Comparison of ENCODE assay signal across 23 cellular contexts in the genomic region with DNA sequence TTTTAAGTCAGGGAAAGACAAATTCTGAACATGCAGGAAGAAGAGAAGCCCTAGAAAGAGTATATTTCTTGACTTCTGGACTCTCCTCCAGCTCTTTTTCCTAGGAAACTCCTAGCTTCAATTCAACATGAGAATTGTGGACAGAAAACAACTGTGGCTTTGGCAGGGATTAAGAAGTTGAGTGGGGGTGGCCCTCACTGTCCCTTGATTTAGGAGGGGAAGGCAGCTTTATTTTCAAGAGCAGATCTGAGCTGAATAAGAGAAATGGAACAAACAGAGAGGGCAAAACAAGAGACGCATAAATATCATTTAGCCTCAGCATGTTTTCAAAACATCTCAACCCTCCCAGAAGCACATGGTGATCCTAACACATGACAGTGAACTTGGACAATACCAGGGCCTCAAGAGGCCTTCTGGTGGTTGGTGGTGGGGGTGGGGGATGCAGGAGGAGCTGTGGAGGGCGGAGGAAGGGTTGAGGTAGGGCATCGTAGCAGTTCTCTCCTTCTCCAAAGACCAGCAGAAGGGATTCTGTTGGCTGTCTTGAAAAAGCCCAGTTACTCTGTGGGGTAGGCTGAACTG. TPM values are rescaled to one million over a fixed set of nuclear protein-coding genes. Genes with fewer than 3 reads are reported as not detected.
DNase-seq lines count a peak whose midpoint lies in the region; ATAC-seq and TF ChIP-seq lines count a peak whose summit lies in the region.
"Had no signal": no experiment of that assay in that cellular context is flagged by ENCODE, and none has a peak within 500 bp of the region (broad histone marks: within the 10 kb centered on the region; RNA-seq: fewer than 3 reads in every experiment).

No MANE protein-coding gene starts in this region.

- H3K4me1 Mint-ChIP-seq in activated CD4-positive, alpha-beta T cell treated with anti-CD3 and anti-CD28 coated beads for 36 hours = peaks cover 71% of the 10 kb centered on the region
- H3K4me1 Mint-ChIP-seq in GM23338 (peaks cover 15% of the 10 kb centered on the region), endodermal cell (peaks cover 12% of the 10 kb centered on the region), osteocyte (ENCODE audit: unreplicated experiment) (no peaks in the 10 kb centered on the region)

- H3K36me3 ChIP-seq in GM23338 (ENCODE audit: insufficient read depth) (no peaks in the 10 kb centered on the region; the same call in 1 of the 2 replicates), endodermal cell (ENCODE audit: control insufficient read depth, insufficient read depth, low read length) (no peaks in the 10 kb centered on the region)
- H3K36me3 ChIP-seq: ascending aorta, upper lobe of left lung had no signal

- no peaks in the 10 kb centered on the region for H3K9me3 ChIP-seq in endodermal cell (ENCODE audit: control insufficient read depth, low read length)

- no peak overlapping the region for H3K4me3 ChIP-seq in GM23338
- no peak overlapping the region for H3K4me3 ChIP-seq in endodermal cell (ENCODE audit: low read length)
- H3K4me3 ChIP-seq: ascending aorta, upper lobe of left lung had no signal

- ATAC-seq in activated CD4-positive, alpha-beta T cell treated with anti-CD3 and anti-CD28 coated beads for 36 hours = no peak
- ATAC-seq in GM23338 (no peak), HG02610 (IDR thresholded peaks at IDR 0.05; ENCODE audit: unreplicated experiment) (no peak)
- ATAC-seq: activated CD4-positive, CD25-positive, alpha-beta regulatory T cell treated with anti-CD3 and anti-CD28 coated beads, Interleukin-2, amount 50 U/mL, for 24 hours; left ventricle myocardium superior; PC-3 had no signal

- H3K27ac Mint-ChIP-seq in activated CD4-positive, alpha-beta T cell treated with anti-CD3 and anti-CD28 coated beads for 36 hours = peak overlapping the region; percentile 58
- H3K27ac Mint-ChIP-seq in GM23338 (no peak overlapping the region), endodermal cell (no peak overlapping the region), osteocyte (ENCODE audit: unreplicated experiment) (no peak overlapping the region)

- CTCF ChIA-PET in activated CD4-positive, alpha-beta T cell treated with anti-CD3 and anti-CD28 coated beads for 36 hours (lab: Charles Lee) = interaction anchor here (0.6 to 2.0 kb wide), 4 partner anchors 9 to 333 kb away, joined by 3 to 12 read pairs (median 3); no protein-coding TSS in a partner anchor

- peaks cover 6% of the 10 kb centered on the region for H3K9me3 Mint-ChIP-seq in activated CD4-positive, alpha-beta T cell treated with anti-CD3 and anti-CD28 coated beads for 36 hours (ENCODE audit: low read depth)
- no peaks in the 10 kb centered on the region for H3K9me3 Mint-ChIP-seq in GM23338
- no peaks in the 10 kb centered on the region for H3K9me3 Mint-ChIP-seq in endodermal cell
- no peaks in the 10 kb centered on the region for H3K9me3 Mint-ChIP-seq in osteocyte (ENCODE audit: unreplicated experiment)

- H3K4me1 ChIP-seq in GM23338 (ENCODE audit: insufficient read depth) (peaks cover 11% of the 10 kb centered on the region), endodermal cell (ENCODE audit: control insufficient read depth, insufficient read depth, low read length) (no peaks in the 10 kb centered on the region)
- H3K4me1 ChIP-seq: ascending aorta had no signal

- H3K79me2 ChIP-seq in GM23338 (replicated peaks; ENCODE audit: insufficient read depth) = no peaks in the 10 kb centered on the region

- peaks cover 6% of the 10 kb centered on the region for H3K36me3 Mint-ChIP-seq in activated CD4-positive, alpha-beta T cell treated with anti-CD3 and anti-CD28 coated beads for 36 hours (ENCODE audit: low read depth)
- H3K36me3 Mint-ChIP-seq in GM23338 (ENCODE audit: low read depth) (no peaks in the 10 kb centered on the region), endodermal cell (ENCODE audit: low read depth) (no peaks in the 10 kb centered on the region), osteocyte (ENCODE audit: unreplicated experiment) (no peaks in the 10 kb centered on the region)

- no peak overlapping the region for H3K9ac ChIP-seq in endodermal cell (ENCODE audit: extremely low read depth, low read length, poor library complexity, severe bottlenecking)

- 0 out of 2 replicates have a peak overlapping the region, but pooled peaks have one; percentile 38 for H2AFZ ChIP-seq in GM23338

- intact Hi-C loops in activated CD4-positive, alpha-beta T cell treated with anti-CD3 and anti-CD28 coated beads for 36 hours (cut with DNase I, micrococcal nuclease) = no loop called here

- H3K27ac ChIP-seq in GM23338 (ENCODE audit: low read depth) (no peak overlapping the region), endodermal cell (ENCODE audit: low read depth, low read length) (no peak overlapping the region)
- H3K27ac ChIP-seq: ascending aorta, upper lobe of left lung had no signal

- H3K9me2 ChIP-seq in GM23338 (ENCODE audit: insufficient read depth) = peaks cover 4% of the 10 kb centered on the region; the same call in 1 of the 2 replicates

- TF ChIP-seq CTCF in GM23338 (conservative IDR thresholded peaks at IDR 0.05; ENCODE audit: low read depth in 2 of 2) (no peak), endodermal cell (conservative IDR thresholded peaks at IDR 0.05) (no peak), osteocyte (IDR thresholded peaks at IDR 0.05) (no peak)

- no peak for DNase-seq in activated CD4-positive, alpha-beta T cell treated with anti-CD3 and anti-CD28 coated beads for 36 hours
- no peak for DNase-seq in activated CD4-positive, alpha-beta T cell treated with anti-CD3 and anti-CD28 coated beads for 48 hours
- DNase-seq in GM23338 (ENCODE audit: low spot score) (no peak), endodermal cell (peak; percentile 31), osteocyte (ENCODE audit: extremely low spot score, unreplicated experiment) (peak; percentile 44), NCI-H1694 (lab: John Stamatoyannopoulos, UW) (no peak), mucosa of gallbladder (ENCODE audit: low spot score) (no peak)
- DNase-seq: 8988T; activated gamma-delta T cell treated with Interleukin-2 at 50 U/mL for 16 hours; foreskin fibroblast; left ventricle myocardium superior; NCI-H1092; NCI-H2029 treated with DMSO at 0.1 percent for 48 hours; NCI-H345; occipital lobe; PC-3; Right ventricle myocardium superior; stimulated activated CD4-positive, alpha-beta T cell treated with anti-CD3 and anti-CD28 coated beads, Interleukin-4, amount 100 ng/mL, for 24 hours; upper lobe of left lung had no signal

- H3K27me3 ChIP-seq in GM23338 (ENCODE audit: insufficient read depth) (peaks cover 12% of the 10 kb centered on the region), endodermal cell (ENCODE audit: control insufficient read depth, insufficient read depth, low read length, poor library complexity, severe bottlenecking) (peaks cover 49% of the 10 kb centered on the region)
- H3K27me3 ChIP-seq: ascending aorta, upper lobe of left lung had no signal

- no peaks in the 10 kb centered on the region for H3K27me3 Mint-ChIP-seq in activated CD4-positive, alpha-beta T cell treated with anti-CD3 and anti-CD28 coated beads for 36 hours
- H3K27me3 Mint-ChIP-seq in GM23338 (ENCODE audit: insufficient read depth, low read depth, poor library complexity) (peaks cover 8% of the 10 kb centered on the region), endodermal cell (ENCODE audit: insufficient read depth) (peaks cover 77% of the 10 kb centered on the region), osteocyte (ENCODE audit: unreplicated experiment) (peaks cover 63% of the 10 kb centered on the region)

- POLR2A ChIA-PET in activated CD4-positive, alpha-beta T cell treated with anti-CD3 and anti-CD28 coated beads for 36 hours (lab: Charles Lee) = interaction anchor here (0.7 kb wide), 2 partner anchors 14 to 37 kb away, joined by 3 read pairs; no protein-coding TSS in a partner anchor

- H4K20me1 ChIP-seq in GM23338 (replicated peaks; ENCODE audit: insufficient read depth) = no peaks in the 10 kb centered on the region

- H3K4me2 ChIP-seq in GM23338 = no peak overlapping the region

- 0 out of 2 replicates have a peak, but pooled peaks cover 3% of the 10 kb centered on the region for H3F3A ChIP-seq in GM23338 (replicated peaks; ENCODE audit: low read depth)

- 100% methylated on average over 3 of the region's 3 CpGs; no CpG with 5 or more reads in 1 of the 2 experiments for WGBS in endodermal cell (ENCODE audit: insufficient coverage in 1 of 2, insufficient read length in 1 of 2), 2 experiments

- no peak overlapping the region for H3K4me3 Mint-ChIP-seq in activated CD4-positive, alpha-beta T cell treated with anti-CD3 and anti-CD28 coated beads for 36 hours
- H3K4me3 Mint-ChIP-seq in GM23338 (no peak overlapping the region), endodermal cell (no peak overlapping the region), osteocyte (ENCODE audit: unreplicated experiment) (no peak overlapping the region)

TF ChIP-seq in GM23338, 12 proteins besides CTCF, POLR2A, EP300 and RAD21 (continues in another document):
- TF ChIP-seq JUNB (IDR thresholded peaks at IDR 0.05; ENCODE audit: unreplicated experiment) = no peak

RNA-seq across cellular contexts. Expression of a gene that starts 21.0 kb away (rescaled TPM):
- 10 to 100 TPM; 44.8 to 51.0 TPM for total RNA-seq in activated CD4-positive, alpha-beta T cell treated with anti-CD3 and anti-CD28 coated beads for 36 hours
- total RNA-seq in GM23338 (2014; rRNA removed; shearing (Covaris generic)) = 0.43 TPM in 1 of 2 replicates, not detected in the other
- polyA plus RNA-seq in GM23338 (2016; fragmentation: Nextera tagmentation; extraction: Ambion mirVana) = not detected in 2 replicates
- total RNA-seq in endodermal cell (under 1 TPM in 1 of 2 donors, not detected in 1; 0.24 TPM), osteocyte (not detected in 2 replicates), mucosa of gallbladder (8.1 TPM)
- not detected for polyA plus RNA-seq in endodermal cell (2013, experiment 1 of 2)
- polyA plus RNA-seq in endodermal cell (2013, experiment 2 of 2) = not detected
- total RNA-seq: LHCN-M2, PC-3 had no signal

Comparison
In these comparisons a context has a peak if more than half of its experiments do, and no peak if none do; other contexts are left out.
1. DNase-seq: peak in endodermal cell (single experiment) and osteocyte (single experiment); none in activated CD4-positive, alpha-beta T cell treated with anti-CD3 and anti-CD28 coated beads for 36 hours (single experiment), activated CD4-positive, alpha-beta T cell treated with anti-CD3 and anti-CD28 coated beads for 48 hours (single experiment), GM23338 (single experiment), NCI-H1694 (single experiment) and mucosa of gallbladder (single experiment).